In genomic region chr16:81488687-81489411, GRCh38 we compare ENCODE assay signal across 22 cellular contexts. TPM values are rescaled to one million over a fixed set of nuclear protein-coding genes. Genes with fewer than 3 reads are reported as not detected.
DNase-seq lines count a peak whose midpoint lies in the region; ATAC-seq and TF ChIP-seq lines count a peak whose summit lies in the region.
"Had no signal": no experiment of that assay in that cellular context is flagged by ENCODE, and none has a peak within 500 bp of the region (broad histone marks: within the 10 kb centered on the region; RNA-seq: fewer than 3 reads in every experiment).

No MANE protein-coding gene starts in this region.

- H3K23ac ChIP-seq in IMR-90 (ENCODE audit: low read depth, low read length) = no peak overlapping the region

- no peak overlapping the region for H2AK9ac ChIP-seq in IMR-90 (replicated peaks; ENCODE audit: low read depth, low read length, poor library complexity)

- H2AK5ac ChIP-seq in IMR-90 (ENCODE audit: low read depth, low read length) = peak overlapping the region; percentile 58

- H3K4me1 Mint-ChIP-seq in effector memory CD8-positive, alpha-beta T cell (ENCODE audit: low read depth in 2 of 2) = peaks cover 50% of the 10 kb centered on the region in 2 donors
- H3K4me1 Mint-ChIP-seq in neural crest cell = peaks cover 46% of the 10 kb centered on the region
- H3K4me1 Mint-ChIP-seq in stimulated activated naive CD8-positive, alpha-beta T cell treated with anti-CD3 and anti-CD28 coated beads, Interleukin-15, amount 100 ng/mL, for 72 hours = peaks cover 29% of the 10 kb centered on the region
- H3K4me1 Mint-ChIP-seq in MCF 10A (ENCODE audit: insufficient read depth, unreplicated experiment) = peaks cover 30% of the 10 kb centered on the region

- no peak overlapping the region for H2BK15ac ChIP-seq in IMR-90 (ENCODE audit: low read depth, low read length)

- TF ChIP-seq CTCF in IMR-90 (conservative IDR thresholded peaks at IDR 0.05; ENCODE audit: low read depth, low read length) = no peak
- no peak for TF ChIP-seq CTCF in neural crest cell (conservative IDR thresholded peaks at IDR 0.05)
- no peak for TF ChIP-seq CTCF in upper lobe of left lung (IDR thresholded peaks at IDR 0.05)
- TF ChIP-seq CTCF in MCF 10A (IDR thresholded peaks at IDR 0.05; ENCODE audit: unreplicated experiment) = no peak

- H3K4me1 ChIP-seq in BLaER1 (peaks cover 100% of the 10 kb centered on the region), IMR-90 (ENCODE audit: control insufficient read depth, insufficient read depth, low read length) (peaks cover 24% of the 10 kb centered on the region), upper lobe of left lung (peaks cover 66 to 98% (median 89%) of the 10 kb centered on the region in 4 donors)
- H3K4me1 ChIP-seq: uterus had no signal

- no peak overlapping the region for H3K14ac ChIP-seq in IMR-90 (replicated peaks; ENCODE audit: low read depth, low read length)

- BruUV-seq in IMR-90 (replicated peaks; lab: Mats Ljungman, UMichigan) = no TSS peak
- no TSS peak for BruUV-seq in MCF 10A (replicated peaks; lab: Mats Ljungman, UMichigan)

- no peaks in the 10 kb centered on the region for H3K27me3 ChIP-seq in BLaER1
- no peaks in the 10 kb centered on the region for H3K27me3 ChIP-seq in IMR-90 (ENCODE audit: control insufficient read depth, insufficient read depth, low read length)
- H3K27me3 ChIP-seq in upper lobe of left lung = no peaks in the 10 kb centered on the region
- H3K27me3 ChIP-seq: brain microvascular endothelial cell, pancreas, uterus had no signal

- H3K79me1 ChIP-seq in IMR-90 (ENCODE audit: low read depth in 1 of 2, low read length in 2 of 2) = peaks cover 21 to 92% of the 10 kb centered on the region in 2 experiments; a peak in 3 of 4 replicates

- no peak overlapping the region for H4K91ac ChIP-seq in IMR-90 (ENCODE audit: insufficient read depth, low read depth, low read length)

- peak overlapping the region; percentile 40 to 56 for H3K4me3 Mint-ChIP-seq in effector memory CD8-positive, alpha-beta T cell
- H3K4me3 Mint-ChIP-seq in neural crest cell (no peak overlapping the region), MCF 10A (ENCODE audit: unreplicated experiment) (no peak overlapping the region)
- no peak overlapping the region for H3K4me3 Mint-ChIP-seq in stimulated activated naive CD8-positive, alpha-beta T cell treated with anti-CD3 and anti-CD28 coated beads, Interleukin-15, amount 100 ng/mL, for 72 hours
- H3K4me3 Mint-ChIP-seq: activated CD4-positive, alpha-beta T cell treated with anti-CD3 and anti-CD28 coated beads, Interleukin-2, amount 10 ng/mL, durations not matched to agents 24 days and 14 days; activated T-helper 17 cell treated with anti-CD3 and anti-CD28 coated beads, Interleukin-2, amount 50 U/mL, for 72 hours had no signal

- H2AFZ ChIP-seq in IMR-90 (replicated peaks; ENCODE audit: low read length, poor library complexity) = no peak overlapping the region
- H2AFZ ChIP-seq: PC-9 had no signal

- H4K20me1 ChIP-seq in BLaER1 (peaks cover 98% of the 10 kb centered on the region), IMR-90 (ENCODE audit: insufficient read depth, low read length) (peaks cover 92% of the 10 kb centered on the region)

- POLR2A ChIA-PET in IMR-90 (lab: Charles Lee; ENCODE audit: unreplicated experiment) (no interaction called here), MCF 10A (lab: Yijun Ruan, JAX) (interaction anchor here (0.7 to 0.9 kb wide), 2 partner anchors 38 to 271 kb away, joined by 4 to 6 read pairs; no protein-coding TSS in a partner anchor)

- ATAC-seq in IMR-90 (ENCODE audit: low read depth) = no peak
- no peak for ATAC-seq in effector memory CD8-positive, alpha-beta T cell (replicated peaks)
- ATAC-seq in stimulated activated naive CD8-positive, alpha-beta T cell treated with anti-CD3 and anti-CD28 coated beads, Interleukin-15, amount 100 ng/mL, for 72 hours = no peak
- no peak for ATAC-seq in upper lobe of left lung (ENCODE audit: low FRiP score in 2 of 2)
- ATAC-seq: activated T-helper 17 cell treated with anti-CD3 and anti-CD28 coated beads, Interleukin-2, amount 50 U/mL, for 72 hours; pancreas; right cardiac atrium had no signal

- H3K9ac ChIP-seq in BLaER1 (no peak overlapping the region), IMR-90 (ENCODE audit: low read depth, low read length) (no peak overlapping the region)

- no peak overlapping the region for H3K4ac ChIP-seq in IMR-90 (ENCODE audit: low read depth, low read length)

- no peak for TF ChIP-seq RAD21 in IMR-90 (IDR thresholded peaks at IDR 0.05; ENCODE audit: low read length)

- no peaks in the 10 kb centered on the region for H3K27me3 Mint-ChIP-seq in effector memory CD8-positive, alpha-beta T cell
- H3K27me3 Mint-ChIP-seq in neural crest cell (ENCODE audit: low read depth) (no peaks in the 10 kb centered on the region), MCF 10A (ENCODE audit: insufficient read depth, unreplicated experiment) (no peaks in the 10 kb centered on the region)
- H3K27me3 Mint-ChIP-seq in stimulated activated naive CD8-positive, alpha-beta T cell treated with anti-CD3 and anti-CD28 coated beads, Interleukin-15, amount 100 ng/mL, for 72 hours = no peaks in the 10 kb centered on the region
- H3K27me3 Mint-ChIP-seq: activated CD4-positive, alpha-beta T cell treated with anti-CD3 and anti-CD28 coated beads, Interleukin-2, amount 10 ng/mL, durations not matched to agents 24 days and 14 days; activated T-helper 17 cell treated with anti-CD3 and anti-CD28 coated beads, Interleukin-2, amount 50 U/mL, for 72 hours had no signal

- no peak overlapping the region for H2BK20ac ChIP-seq in IMR-90 (ENCODE audit: low read depth, low read length)

- H3K9me3 Mint-ChIP-seq in effector memory CD8-positive, alpha-beta T cell = no peaks in the 10 kb centered on the region
- H3K9me3 Mint-ChIP-seq in neural crest cell (no peaks in the 10 kb centered on the region), MCF 10A (ENCODE audit: unreplicated experiment) (no peaks in the 10 kb centered on the region)
- no peaks in the 10 kb centered on the region for H3K9me3 Mint-ChIP-seq in stimulated activated naive CD8-positive, alpha-beta T cell treated with anti-CD3 and anti-CD28 coated beads, Interleukin-15, amount 100 ng/mL, for 72 hours
- H3K9me3 Mint-ChIP-seq: activated CD4-positive, alpha-beta T cell treated with anti-CD3 and anti-CD28 coated beads, Interleukin-2, amount 10 ng/mL, durations not matched to agents 24 days and 14 days; activated T-helper 17 cell treated with anti-CD3 and anti-CD28 coated beads, Interleukin-2, amount 50 U/mL, for 72 hours had no signal

- WGBS in IMR-90 (ENCODE audit: extremely low coverage in 2 of 2, insufficient read length in 1 of 2), 2 experiments = 90% methylated on average over 2 of the region's 7 CpGs; no CpG with 5 or more reads in 1 of the 2 experiments
- WGBS in upper lobe of left lung, 2 donors = 87 to 88% methylated on average over 7 of the region's 7 CpGs

- H3K9me3 ChIP-seq in BLaER1 (no peaks in the 10 kb centered on the region), IMR-90 (ENCODE audit: control insufficient read depth, insufficient read depth, low read length) (no peaks in the 10 kb centered on the region), upper lobe of left lung (no peaks in the 10 kb centered on the region)
- H3K9me3 ChIP-seq: pancreas, uterus had no signal

- peak overlapping the region; percentile 52 to 90 for H3K27ac Mint-ChIP-seq in effector memory CD8-positive, alpha-beta T cell
- H3K27ac Mint-ChIP-seq in neural crest cell (ENCODE audit: unreplicated experiment) (peak overlapping the region; percentile 25), MCF 10A (ENCODE audit: low read depth, unreplicated experiment) (no peak overlapping the region)
- peak overlapping the region in 1 of 2 donors; percentile 31 for H3K27ac Mint-ChIP-seq in stimulated activated naive CD8-positive, alpha-beta T cell treated with anti-CD3 and anti-CD28 coated beads, Interleukin-15, amount 100 ng/mL, for 72 hours
- H3K27ac Mint-ChIP-seq: activated CD4-positive, alpha-beta T cell treated with anti-CD3 and anti-CD28 coated beads, Interleukin-2, amount 10 ng/mL, durations not matched to agents 24 days and 14 days; activated T-helper 17 cell treated with anti-CD3 and anti-CD28 coated beads, Interleukin-2, amount 50 U/mL, for 72 hours had no signal

- no peak overlapping the region for H2BK5ac ChIP-seq in IMR-90 (ENCODE audit: low read depth, low read length, poor library complexity, severe bottlenecking)

- H4K8ac ChIP-seq in IMR-90 (ENCODE audit: low read depth in 2 of 2, low read length in 2 of 2) = no peak overlapping the region

- no peak for TF ChIP-seq POLR2A in IMR-90 (IDR thresholded peaks at IDR 0.05; ENCODE audit: low read depth, low read length)
- no peak for TF ChIP-seq POLR2A in upper lobe of left lung (IDR thresholded peaks at IDR 0.05)

- peaks cover 19% of the 10 kb centered on the region for H3K9me1 ChIP-seq in IMR-90 (ENCODE audit: insufficient read depth, low read length)

- H4K5ac ChIP-seq in IMR-90 (ENCODE audit: low read depth, low read length) = no peak overlapping the region

- DNase-seq in IMR-90 (no peak), neural crest cell (ENCODE audit: low read depth, low spot score) (no peak), HT-29 (ENCODE audit: low spot score) (no peak), upper lobe of left lung (no peak), MCF 10A (ENCODE audit: unreplicated experiment) (no peak)
- DNase-seq in effector memory CD8-positive, alpha-beta T cell = no peak
- DNase-seq in stimulated activated naive CD8-positive, alpha-beta T cell treated with anti-CD3 and anti-CD28 coated beads, Interleukin-15, amount 100 ng/mL, for 72 hours = no peak
- DNase-seq: ACHN; activated CD4-positive, alpha-beta T cell treated with anti-CD3 and anti-CD28 coated beads, Interleukin-2, amount 10 ng/mL, durations not matched to agents 24 days and 14 days; brain microvascular endothelial cell; kidney glomerular epithelial cell; NCI-H1048; NCI-H2029; NCI-H226; pancreas; PC-9; stimulated activated CD4-positive, alpha-beta T cell treated with anti-CD3 and anti-CD28 coated beads, Interleukin-15, amount 100 ng/mL, for 24 hours; substantia nigra; uterus had no signal

- no peak for TF ChIP-seq EP300 in upper lobe of left lung (IDR thresholded peaks at IDR 0.05)

- H3K18ac ChIP-seq in IMR-90 (ENCODE audit: low read depth, low read length) = no peak overlapping the region

- CTCF ChIA-PET in IMR-90 (lab: Yijun Ruan, JAX) = no interaction called here
- CTCF ChIA-PET in MCF 10A (lab: Yijun Ruan, JAX) = interaction anchor here (0.7 to 0.8 kb wide), 2 partner anchors 25 to 457 kb away, joined by 3 read pairs; no protein-coding TSS in a partner anchor

- peaks cover 17% of the 10 kb centered on the region for H3K36me3 Mint-ChIP-seq in effector memory CD8-positive, alpha-beta T cell (ENCODE audit: insufficient read depth)
- H3K36me3 Mint-ChIP-seq in neural crest cell (ENCODE audit: low read depth) = no peaks in the 10 kb centered on the region
- H3K36me3 Mint-ChIP-seq in MCF 10A (ENCODE audit: insufficient read depth, unreplicated experiment) = no peaks in the 10 kb centered on the region

- peak overlapping the region; percentile 75 for H3K27ac ChIP-seq in BLaER1
- H3K27ac ChIP-seq in IMR-90 (ENCODE audit: insufficient read depth, low read length) = no peak overlapping the region
- no peak overlapping the region for H3K27ac ChIP-seq in upper lobe of left lung
- H3K27ac ChIP-seq: brain microvascular endothelial cell, pancreas, PC-9, uterus had no signal

- H2BK120ac ChIP-seq in IMR-90 (ENCODE audit: low read depth, low read length) = no peak overlapping the region

- dilution Hi-C loops in IMR-90 (cut with HindIII; ENCODE audit: low sequenced_read_pairs, unreplicated experiment) = no loop called here

- H3K4me3 ChIP-seq in BLaER1 = 0 out of 2 replicates have a peak overlapping the region, but pooled peaks have one; percentile 4
- H3K4me3 ChIP-seq in IMR-90 (ENCODE audit: insufficient read depth, low read depth, low read length) = no peak overlapping the region
- H3K4me3 ChIP-seq in upper lobe of left lung = no peak overlapping the region
- H3K4me3 ChIP-seq: pancreas, PC-9, uterus had no signal

- no peak overlapping the region for H3K56ac ChIP-seq in IMR-90 (ENCODE audit: extremely low read depth, insufficient read depth, low read length)

- intact Hi-C loops in IMR-90 (cut with micrococcal nuclease) = no loop called here
- intact Hi-C loops in MCF 10A (cut with micrococcal nuclease) = no loop called here

- H3K4me2 ChIP-seq in BLaER1 (peak overlapping the region; percentile 91), IMR-90 (ENCODE audit: low read depth, low read length) (no peak overlapping the region)
- H3K4me2 ChIP-seq: PC-9 had no signal

- in situ Hi-C loops in IMR-90 (cut with MboI; ENCODE audit: low sequenced_read_pairs) = no loop called here

- peaks cover 28% of the 10 kb centered on the region; the same call in 1 of the 2 replicates for H3K36me3 ChIP-seq in BLaER1
- H3K36me3 ChIP-seq in IMR-90 (ENCODE audit: control insufficient read depth, insufficient read depth, low read length) = no peaks in the 10 kb centered on the region
- no peaks in the 10 kb centered on the region for H3K36me3 ChIP-seq in upper lobe of left lung
- H3K36me3 ChIP-seq: brain microvascular endothelial cell, pancreas, uterus had no signal

RNA-seq across cellular contexts. Expression of gene CMIP, which starts 44.2 kb away (rescaled TPM):
- 3.2 and 3.9 TPM in 2 replicates for total RNA-seq in IMR-90 (2012; rRNA removed)
- polyA plus RNA-seq in IMR-90 (2012; rRNA removed) = 10.2 and 11.6 TPM in 2 replicates
- polyA plus RNA-seq in IMR-90 (2012; cell fraction: cytosol; rRNA removed) = 9.7 and 13.7 TPM in 2 replicates
- 12.7 and 18.3 TPM in 2 replicates for polyA plus RNA-seq in IMR-90 (2012; cell fraction: nucleus; rRNA removed; ENCODE audit: low replicate concordance)
- 41.2 and 44.6 TPM in 2 replicates for total RNA-seq in neural crest cell
- 17.3 and 24.7 TPM in 2 replicates for total RNA-seq in HT-29 (2014; rRNA removed; shearing (Covaris generic))
- 100 to 1,000 TPM in 1 of 6 donors, 10 to 100 TPM in 5; 48.3 to 109 (median 67.6) TPM for total RNA-seq in upper lobe of left lung
- total RNA-seq in MCF 10A (2022) = 44.3 and 53.6 TPM in 2 replicates

Comparison
In these comparisons a context has a peak if more than half of its experiments do, and no peak if none do; other contexts are left out.
1. H3K4me3 Mint-ChIP-seq: peak in effector memory CD8-positive, alpha-beta T cell (2 of 2); none in neural crest cell (single experiment), stimulated activated naive CD8-positive, alpha-beta T cell treated with anti-CD3 and anti-CD28 coated beads, Interleukin-15, amount 100 ng/mL, for 72 hours (0 of 2) and MCF 10A (single experiment).